Comparison of ENCODE assay signal across 8 cellular contexts in the genomic region with DNA sequence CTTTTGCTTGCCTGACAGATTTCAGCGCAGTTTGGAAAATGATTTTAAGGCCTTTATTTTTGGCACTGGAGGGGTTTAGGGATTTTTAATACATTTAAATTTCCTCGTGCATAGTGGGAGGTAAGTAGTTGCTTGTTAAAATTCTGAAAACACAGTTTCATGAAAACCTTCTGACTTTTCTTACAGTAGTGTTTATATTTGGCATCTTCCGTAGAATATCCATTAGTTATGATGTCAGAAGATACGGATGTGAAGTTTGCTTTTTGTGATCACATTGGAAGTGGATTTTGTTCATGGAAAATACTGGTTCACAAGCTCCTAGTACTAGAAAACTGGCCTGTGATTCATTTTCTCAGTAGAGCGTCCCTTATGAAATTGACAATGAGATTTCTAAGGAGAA. TPM values are rescaled to one million over a fixed set of nuclear protein-coding genes. Genes with fewer than 3 reads are reported as not detected.
DNase-seq lines count a peak whose midpoint lies in the region; ATAC-seq, FAIRE-seq and TF ChIP-seq lines count a peak whose summit lies in the region.

No MANE protein-coding gene starts in this region.

- RAD21 ChIA-PET in GM12878 (lab: Charles Lee; ENCODE audit: unreplicated experiment) = no interaction called here

- no peak for FAIRE-seq in GM12878 (lab: Jason Lieb, UNC)

- TF ChIP-seq RAD21 in GM12878 (IDR thresholded peaks at IDR 0.05; ENCODE audit: insufficient read depth, low read depth, low read length) = no peak

- intact Hi-C loops in Right ventricle myocardium inferior (cut with DNase I) = no loop called here
- intact Hi-C loops in GM12878 (cut with micrococcal nuclease; ENCODE audit: unreplicated experiment) = no loop called here

- no peak overlapping the region for H2BK5ac ChIP-seq in mesenchymal stem cell (ENCODE audit: low read depth, low read length, poor library complexity, severe bottlenecking)

- TF ChIP-seq CTCF in cardiac muscle cell (IDR thresholded peaks at IDR 0.05; ENCODE audit: low read depth, low read length) (no peak), GM12878 (IDR thresholded peaks at IDR 0.05 in 2 of 3, conservative IDR thresholded peaks at IDR 0.05 in 1 of 3; ENCODE audit: control insufficient read depth in 2 of 3, extremely low read depth in 1 of 3, insufficient read depth in 1 of 3, low read depth in 3 of 3, low read length in 3 of 3) (no peak), upper lobe of left lung (IDR thresholded peaks at IDR 0.05) (no peak)

- no peak overlapping the region for H2AK5ac ChIP-seq in mesenchymal stem cell (ENCODE audit: low read length, severe bottlenecking)

- no peak overlapping the region for H3K27ac ChIP-seq in cardiac muscle cell
- peak overlapping the region; percentile 93 for H3K27ac ChIP-seq in GM12878 (ENCODE audit: control insufficient read depth, insufficient read depth)
- H3K27ac ChIP-seq in mesenchymal stem cell (ENCODE audit: low read length, poor library complexity, severe bottlenecking) = no peak overlapping the region
- peak overlapping the region in 1 of 4 donors; percentile 97 for H3K27ac ChIP-seq in upper lobe of left lung

- H3K36me3 ChIP-seq in cardiac muscle cell = no peaks in the 10 kb centered on the region
- no peaks in the 10 kb centered on the region for H3K36me3 ChIP-seq in GM12878 (ENCODE audit: control insufficient read depth in 2 of 2, insufficient read depth in 2 of 2, low read length in 1 of 2)
- peaks cover 0 to 5% of the 10 kb centered on the region in 2 experiments for H3K36me3 ChIP-seq in mesenchymal stem cell (ENCODE audit: control insufficient read depth in 1 of 2, insufficient read depth in 2 of 2, low read depth in 1 of 2, low read length in 2 of 2)
- H3K36me3 ChIP-seq in upper lobe of left lung = no peaks in the 10 kb centered on the region

- H3K79me2 ChIP-seq in GM12878 (ENCODE audit: control insufficient read depth, insufficient read depth, low read length) = peaks cover 70% of the 10 kb centered on the region

- H3K4me1 ChIP-seq in cardiac muscle cell (ENCODE audit: low read depth) (peaks cover 6% of the 10 kb centered on the region), GM12878 (ENCODE audit: control insufficient read depth, insufficient read depth, low read length) (peaks cover 38% of the 10 kb centered on the region), mesenchymal stem cell (ENCODE audit: control insufficient read depth, insufficient read depth, low read depth, low read length) (peaks cover 7% of the 10 kb centered on the region), upper lobe of left lung (peaks cover 8 to 15% (median 11%) of the 10 kb centered on the region in 4 donors)

- no peak overlapping the region for H4K91ac ChIP-seq in mesenchymal stem cell (ENCODE audit: low read length)

- H3K4me2 ChIP-seq in GM12878 (ENCODE audit: control insufficient read depth, insufficient read depth) (peak overlapping the region; percentile 70), mesenchymal stem cell (ENCODE audit: low read length, poor library complexity, severe bottlenecking) (peak overlapping the region; percentile 87)

- no peak overlapping the region for H3K4ac ChIP-seq in mesenchymal stem cell (ENCODE audit: low read depth in 1 of 2, low read length in 2 of 2)

- H3K23ac ChIP-seq in mesenchymal stem cell (ENCODE audit: low read length in 2 of 2) = no peak overlapping the region

- CTCF ChIA-PET in GM12878 (lab: Yijun Ruan, JAX) = no interaction called here

- no peak for DNase-seq in cardiac muscle cell (ENCODE audit: low read depth in 1 of 2, low spot score in 1 of 2)
- no peak for DNase-seq in Right ventricle myocardium inferior (ENCODE audit: missing footprints)
- no peak for DNase-seq in GM12878 (ENCODE audit: low read depth, low spot score)
- DNase-seq in mesenchymal stem cell = no peak
- no peak for DNase-seq in upper lobe of left lung
- DNase-seq in stimulated activated CD4-positive, alpha-beta T cell treated with anti-CD3 and anti-CD28 coated beads, Interleukin-1b, Interleukin-23, amount 100 ng/mL, for 48 hours = no peak
- no peak for DNase-seq in COR-L47 (lab: John Stamatoyannopoulos, UW)

- H2BK12ac ChIP-seq in mesenchymal stem cell (ENCODE audit: low read length in 2 of 2) = no peak overlapping the region

- ATAC-seq in Right ventricle myocardium inferior = no peak
- ATAC-seq in GM12878 = no peak
- no peak for ATAC-seq in upper lobe of left lung (ENCODE audit: low FRiP score in 2 of 2)
- no peak for ATAC-seq in GM18858 (IDR thresholded peaks at IDR 0.05; ENCODE audit: unreplicated experiment)

- 0% methylated on average over 5 of the region's 5 CpGs for WGBS in GM12878 (ENCODE audit: insufficient coverage, insufficient replicate concordance, low lambda C conversion rate, missing lambda C conversion rate)
- WGBS in mesenchymal stem cell = 87% methylated on average over 4 of the region's 5 CpGs
- 73 to 79% methylated on average over 5 of the region's 5 CpGs for WGBS in upper lobe of left lung, 2 donors

- peaks cover 21% of the 10 kb centered on the region for H3K79me1 ChIP-seq in mesenchymal stem cell (replicated peaks; ENCODE audit: low read length, poor library complexity, severe bottlenecking)

- H2AFZ ChIP-seq in GM12878 (ENCODE audit: control insufficient read depth, low read depth, low read length) = no peak overlapping the region
- no peak overlapping the region for H2AFZ ChIP-seq in mesenchymal stem cell (ENCODE audit: low read depth, low read length)

- H3K9ac ChIP-seq in GM12878 (ENCODE audit: control insufficient read depth, insufficient read depth, low read length) = peak overlapping the region; percentile 71
- H3K9ac ChIP-seq in mesenchymal stem cell (ENCODE audit: low read length) = peak overlapping the region; percentile 90

- TF ChIP-seq POLR2A in GM12878 (IDR thresholded peaks at IDR 0.05; ENCODE audit: low read depth, low read length) (no peak), upper lobe of left lung (IDR thresholded peaks at IDR 0.05) (no peak)

- no peak overlapping the region for H2BK120ac ChIP-seq in mesenchymal stem cell (ENCODE audit: low read depth, low read length)

- POLR2A ChIA-PET in GM12878 (lab: Charles Lee) = no interaction called here

- TF ChIP-seq EP300 in GM12878 (IDR thresholded peaks at IDR 0.05; ENCODE audit: borderline replicate concordance in 1 of 2, control insufficient read depth in 1 of 2, low read depth in 2 of 2, low read length in 2 of 2) = no peak
- no peak for TF ChIP-seq EP300 in upper lobe of left lung (IDR thresholded peaks at IDR 0.05)

- H4K20me1 ChIP-seq in GM12878 (ENCODE audit: control insufficient read depth, insufficient read depth) = no peaks in the 10 kb centered on the region; the same call in 1 of the 2 replicates

- H3K27me3 ChIP-seq in cardiac muscle cell (no peaks in the 10 kb centered on the region), GM12878 (replicated peaks in 1 of 2; ENCODE audit: control insufficient read depth in 2 of 2, insufficient read depth in 2 of 2, low read length in 1 of 2) (no peaks in the 10 kb centered on the region; a peak in 1 of 4 replicates), mesenchymal stem cell (ENCODE audit: control insufficient read depth in 1 of 2, insufficient read depth in 1 of 2, low read length in 2 of 2) (no peaks in the 10 kb centered on the region), upper lobe of left lung (no peaks in the 10 kb centered on the region)

- peak overlapping the region; percentile 82 for H3K4me3 ChIP-seq in cardiac muscle cell
- peak overlapping the region; percentile 91 for H3K4me3 ChIP-seq in GM12878
- peak overlapping the region in 1 of 2 experiments; percentile 98 for H3K4me3 ChIP-seq in mesenchymal stem cell (ENCODE audit: insufficient read depth in 1 of 2, low read depth in 1 of 2, low read length in 2 of 2)
- H3K4me3 ChIP-seq in upper lobe of left lung = peak overlapping the region; percentile 70 to 96 (median 75)

- no peak overlapping the region for H3K18ac ChIP-seq in mesenchymal stem cell (ENCODE audit: low read depth in 1 of 2, low read length in 2 of 2)

- no TSS peak for BruUV-seq in GM12878 (replicated peaks; lab: Mats Ljungman, UMichigan)

- H4K8ac ChIP-seq in mesenchymal stem cell (ENCODE audit: low read length) = no peak overlapping the region

- H2BK15ac ChIP-seq in mesenchymal stem cell (ENCODE audit: low read depth, poor library complexity, severe bottlenecking) = no peak overlapping the region

- H3K9me3 ChIP-seq in cardiac muscle cell (ENCODE audit: low read depth) (no peaks in the 10 kb centered on the region), GM12878 (replicated peaks; ENCODE audit: control insufficient read depth, insufficient read depth, low read length) (no peaks in the 10 kb centered on the region), mesenchymal stem cell (ENCODE audit: control insufficient read depth, low read length) (no peaks in the 10 kb centered on the region), upper lobe of left lung (no peaks in the 10 kb centered on the region)

- no peak overlapping the region for H3K14ac ChIP-seq in mesenchymal stem cell (ENCODE audit: low read length in 2 of 2)

- in situ Hi-C loops in GM12878 (cut with MboI) = no loop called here

- SMC1A ChIA-PET in GM12878 (lab: Charles Lee; ENCODE audit: uncharacterized antibody, unreplicated experiment) = interaction anchor here (0.9 kb wide), 1 partner anchor 67 kb away, joined by 5 read pairs; no protein-coding TSS in a partner anchor

TF ChIP-seq in GM12878, 131 proteins besides CTCF, POLR2A, EP300 and RAD21 (continues in another document):
- TF ChIP-seq BHLHE40 (IDR thresholded peaks at IDR 0.05; ENCODE audit: borderline replicate concordance in 1 of 2, low read depth in 2 of 2, low read length in 1 of 2) = no peak

RNA-seq across cellular contexts. Expression of a gene that starts 1.3 kb away (rescaled TPM):
- total RNA-seq in cardiac muscle cell = 11.5 and 21.4 TPM in 2 replicates
- polyA plus RNA-seq in cardiac muscle cell = 7.4 and 9.2 TPM in 2 replicates
- total RNA-seq in Right ventricle myocardium inferior = 61.4 TPM
- 371 and 380 TPM in 2 replicates for total RNA-seq in GM12878 (2013; cell fraction: nucleolus; rRNA removed)
- total RNA-seq in GM12878 (2014; rRNA removed) = 142 and 164 TPM in 2 replicates
- 194 and 207 TPM in 2 replicates for total RNA-seq in GM12878 (2014; rRNA removed; fragmentation: Illumina TruSeq; extraction: Trizol)
- total RNA-seq in GM12878 (2021) = 128 and 132 TPM in 2 replicates
- 70.2 TPM for polyA plus RNA-seq in GM12878 (2011; ENCODE audit: low read depth)
- 5.8 and 7.0 TPM in 2 replicates for polyA plus RNA-seq in GM12878 (2011; rRNA removed)
- polyA plus RNA-seq in GM12878 (2011; cell fraction: cytosol; rRNA removed) = 2.8 and 4.6 TPM in 2 replicates
- 3.2 and 4.1 TPM in 2 replicates for polyA plus RNA-seq in GM12878 (2011; cell fraction: nucleus; rRNA removed)
- polyA plus RNA-seq in GM12878 (2012) = 109 TPM in 2 replicates
- polyA plus RNA-seq in GM12878 (2014; fragmentation: Illumina TruSeq; extraction: Trizol) = 142 and 184 TPM in 2 replicates
- polyA plus RNA-seq in GM12878 (2014; fragmentation: Nextera tagmentation; extraction: Ambion mirVana) = 100 to 1,000 TPM in 1 of 2 experiments, 10 to 100 TPM in 1; 92.3 to 130 TPM
- polyA plus RNA-seq in GM12878 (2014; rRNA removed) = 71.6 and 85.8 TPM in 2 replicates
- 10 to 100 TPM; 94.1 to 95.3 TPM for polyA plus RNA-seq in GM12878 (2016; fragmentation: Nextera tagmentation; extraction: Ambion mirVana)
- 9.6 TPM in 2 replicates for polyA minus RNA-seq in GM12878 (2011; rRNA and poly(A)+ RNA removed)
- polyA minus RNA-seq in GM12878 (2011; cell fraction: cytosol; rRNA and poly(A)+ RNA removed) = 1.5 and 1.7 TPM in 2 replicates
- 12.1 and 21.8 TPM in 2 replicates for polyA minus RNA-seq in GM12878 (2011; cell fraction: nucleus; rRNA and poly(A)+ RNA removed)
- 14.2 TPM for polyA plus RNA-seq in mesenchymal stem cell (2013, experiment 1 of 2)
- polyA plus RNA-seq in mesenchymal stem cell (2013, experiment 2 of 2) = 15.5 TPM
- 100 to 1,000 TPM in 2 of 6 donors, 10 to 100 TPM in 4; 41.3 to 229 (median 85.3) TPM for total RNA-seq in upper lobe of left lung
